26 cellular contexts compared by ENCODE assay signal in genomic region chr13:45403081-45403480, GRCh38.
"Had no signal": no experiment of that assay in that cellular context is flagged by ENCODE, and none has a peak within 500 bp of the region (broad histone marks: within the 10 kb centered on the region; RNA-seq: fewer than 3 reads in every experiment).

No MANE protein-coding gene starts in this region.

- H3K27ac Mint-ChIP-seq: activated CD8-positive, alpha-beta T cell treated with anti-CD3 and anti-CD28 coated beads, Interleukin-2, amount 10 ng/mL, durations not matched to agents 7 days and 5 days; activated naive CD8-positive, alpha-beta T cell treated with anti-CD3 and anti-CD28 coated beads, Interleukin-2, amount 50 U/mL, for 24 hours; WTC11 had no signal

- DNase-seq: activated CD4-positive, alpha-beta T cell treated with anti-CD3 and anti-CD28 coated beads for 48 hours; activated CD4-positive, alpha-beta T cell treated with anti-CD3 and anti-CD28 coated beads, Interleukin-2, amount 50 U/mL, for 4 hours; activated CD4-positive, CD25-positive, alpha-beta regulatory T cell treated with anti-CD3 and anti-CD28 coated beads, Interleukin-2, amount 50 U/mL, for 72 hours; activated CD8-positive, alpha-beta memory T cell treated with anti-CD3 and anti-CD28 coated beads, Interleukin-2, amount 50 U/mL, for 48 hours; activated naive CD4-positive, alpha-beta T cell treated with anti-CD3 and anti-CD28 coated beads, Interleukin-2, amount 50 U/mL, for 16 hours; activated naive CD8-positive, alpha-beta T cell treated with anti-CD3 and anti-CD28 coated beads, Interleukin-2, amount 50 U/mL, for 24 hours; activated T-cell treated with anti-CD3 and anti-CD28 coated beads, Interleukin-2, amount 50 U/mL, for 1 hour; amniotic stem cell; MG63; MV-4-11; NCI-H1092 treated with DMSO at 0.1 percent for 48 hours; NCI-H1417 treated with DMSO at 0.1 percent for 48 hours; NCI-H1694 treated with DMSO at 0.1 percent for 48 hours; NCI-H2081; NCI-H510A treated with DMSO at 0.1 percent for 48 hours; NCI-H69; Peyer's patch; SHP77 treated with DMSO at 0.1 percent for 48 hours; T-helper 17 cell; T-helper 9 cell had no signal

- H3K27ac ChIP-seq: ascending aorta, KMS-11, Peyer's patch, RWPE1 had no signal

- H3K4me1 Mint-ChIP-seq: WTC11 had no signal

- H3K4me1 ChIP-seq: ascending aorta, Peyer's patch had no signal

- H3K9me3 Mint-ChIP-seq: activated naive CD8-positive, alpha-beta T cell treated with anti-CD3 and anti-CD28 coated beads, Interleukin-2, amount 50 U/mL, for 24 hours; WTC11 had no signal

- H3K27me3 ChIP-seq: ascending aorta, body of pancreas, MG63, Peyer's patch had no signal

- H3K27me3 Mint-ChIP-seq: activated naive CD8-positive, alpha-beta T cell treated with anti-CD3 and anti-CD28 coated beads, Interleukin-2, amount 50 U/mL, for 24 hours; T-helper 17 cell had no signal

- ATAC-seq: activated CD8-positive, alpha-beta T cell treated with anti-CD3 and anti-CD28 coated beads, Interleukin-2, amount 10 ng/mL, durations not matched to agents 7 days and 5 days; activated naive CD8-positive, alpha-beta T cell treated with anti-CD3 and anti-CD28 coated beads, Interleukin-2, amount 50 U/mL, for 24 hours; T-helper 17 cell; WTC11 had no signal

- H3K4me3 ChIP-seq: ascending aorta, body of pancreas, MG63, Peyer's patch had no signal

- H3K9me3 ChIP-seq: ascending aorta, body of pancreas, MG63, Peyer's patch had no signal

- H3K4me3 Mint-ChIP-seq: activated CD8-positive, alpha-beta T cell treated with anti-CD3 and anti-CD28 coated beads, Interleukin-2, amount 10 ng/mL, durations not matched to agents 7 days and 5 days; activated naive CD8-positive, alpha-beta T cell treated with anti-CD3 and anti-CD28 coated beads, Interleukin-2, amount 50 U/mL, for 24 hours; T-helper 17 cell; WTC11 had no signal
